ENCODE assay signal across 7 cellular contexts in the genomic region with DNA sequence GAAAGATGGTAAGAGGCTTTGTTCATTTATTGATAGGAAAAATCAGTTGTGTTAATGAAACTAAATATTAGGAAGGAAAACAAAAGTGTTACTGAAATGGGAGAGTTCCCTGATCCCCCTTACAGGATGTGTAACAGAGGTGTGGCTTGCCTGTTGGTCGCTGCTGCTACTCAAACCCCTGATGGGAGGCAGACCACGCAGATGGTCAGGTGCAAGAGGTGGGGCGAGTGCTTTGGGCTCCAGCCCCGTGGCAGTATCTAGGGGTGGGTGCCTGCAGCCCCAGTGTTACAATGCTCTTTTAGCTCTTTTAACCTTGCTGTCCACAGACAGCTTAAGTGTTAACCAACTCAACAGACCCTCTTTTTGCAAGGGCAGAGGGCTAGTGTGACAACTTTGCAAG.
"Had no signal": no experiment of that assay in that cellular context is flagged by ENCODE, and none has a peak within 500 bp of the region (broad histone marks: within the 10 kb centered on the region; RNA-seq: fewer than 3 reads in every experiment).

No MANE protein-coding gene starts in this region.

- H3K9ac ChIP-seq: GM23248 had no signal

- FAIRE-seq: H54, HTR-8/SVneo had no signal

- H3K36me3 Mint-ChIP-seq: IgD-negative memory B cell had no signal

- H3K4me1 Mint-ChIP-seq: H9, IgD-negative memory B cell had no signal

- DNase-seq: GM23248, GOT3, H9, HCEC 1CT had no signal

- H3K4me3 ChIP-seq: GM23248 had no signal

- H3K27ac Mint-ChIP-seq: H9, IgD-negative memory B cell had no signal

- H3K9me3 Mint-ChIP-seq: IgD-negative memory B cell had no signal

- H2AFZ ChIP-seq: GM23248 had no signal

- H3K4me3 Mint-ChIP-seq: H9, IgD-negative memory B cell had no signal

- H3K27ac ChIP-seq: GM23248 had no signal
